In genomic region chr18:58264846-58265245, GRCh38 we compare ENCODE assay signal across 27 cellular contexts.
DNase-seq lines count a peak whose midpoint lies in the region; ATAC-seq and TF ChIP-seq lines count a peak whose summit lies in the region.
"Had no signal": no experiment of that assay in that cellular context is flagged by ENCODE, and none has a peak within 500 bp of the region (broad histone marks: within the 10 kb centered on the region; RNA-seq: fewer than 3 reads in every experiment).

No MANE protein-coding gene starts in this region.

- H3K36me3 Mint-ChIP-seq in glutamatergic neuron (ENCODE audit: unreplicated experiment) (no peaks in the 10 kb centered on the region), mesothelial cell of epicardium (peaks cover 2% of the 10 kb centered on the region)
- H3K36me3 Mint-ChIP-seq: activated naive CD4-positive, alpha-beta T cell treated with anti-CD3 and anti-CD28 coated beads, Interleukin-2, amount 10 ng/mL, durations not matched to agents 7 days and 5 days; CD14-positive monocyte had no signal

- H2AFZ ChIP-seq in PC-9 (no peak overlapping the region), smooth muscle cell (ENCODE audit: low read depth) (no peak overlapping the region)

- H4K20me1 ChIP-seq in PC-9 (ENCODE audit: insufficient read depth) (0 out of 2 replicates have a peak, but pooled peaks cover 3% of the 10 kb centered on the region), smooth muscle cell (ENCODE audit: low read depth) (no peaks in the 10 kb centered on the region)

- H3K36me3 ChIP-seq in PC-9 (ENCODE audit: low read depth), result 0 out of 2 replicates have a peak, but pooled peaks cover 3% of the 10 kb centered on the region
- no peaks in the 10 kb centered on the region for H3K36me3 ChIP-seq in smooth muscle cell (ENCODE audit: low read depth)
- H3K36me3 ChIP-seq: brain microvascular endothelial cell, colonic mucosa, pancreas, right lobe of liver, uterus had no signal

- in situ Hi-C loops in ACHN (cut with HindIII; ENCODE audit: low pct_ligation_motif_present, low pct_unique_long_range_greater_than_20kb, low sequenced_read_pairs), result no loop called here

- H3K79me2 ChIP-seq in PC-9 (ENCODE audit: low read depth), result peaks cover 88% of the 10 kb centered on the region
- peaks cover 3% of the 10 kb centered on the region for H3K79me2 ChIP-seq in smooth muscle cell (ENCODE audit: low read depth)

- intact Hi-C loops in PC-9 (cut with micrococcal nuclease; ENCODE audit: unreplicated experiment), result loop anchor here (5.0 to 10.0 kb wide), 2 partner anchors 80 to 128 kb away; no protein-coding TSS in a partner anchor

- H3K4me1 Mint-ChIP-seq in glutamatergic neuron (ENCODE audit: low read depth, unreplicated experiment) (peaks cover 39% of the 10 kb centered on the region), mesothelial cell of epicardium (peaks cover 55% of the 10 kb centered on the region)
- H3K4me1 Mint-ChIP-seq: activated naive CD4-positive, alpha-beta T cell treated with anti-CD3 and anti-CD28 coated beads, Interleukin-2, amount 10 ng/mL, durations not matched to agents 7 days and 5 days had no signal

- no peak for DNase-seq in PC-9
- no peak for DNase-seq in glutamatergic neuron
- no peak for DNase-seq in mesothelial cell of epicardium (ENCODE audit: low spot score in 2 of 2, unreplicated experiment in 2 of 2)
- no peak for DNase-seq in smooth muscle cell (lab: John Stamatoyannopoulos, UW; ENCODE audit: unreplicated experiment)
- DNase-seq in ACHN, result no peak
- DNase-seq in COLO829 (ENCODE audit: low spot score), result no peak
- DNase-seq: activated B cell treated with CpG ODN at 0.5 μM for 24 hours; activated CD4-positive, alpha-beta T cell treated with anti-CD3 and anti-CD28 coated beads, Interleukin-2, amount 50 U/mL, for 48 hours; activated CD8-positive, alpha-beta memory T cell treated with anti-CD3 and anti-CD28 coated beads, Interleukin-2, amount 50 U/mL, for 4 hours; activated naive CD4-positive, alpha-beta T cell treated with anti-CD3 and anti-CD28 coated beads, Interleukin-2, amount 10 ng/mL, durations not matched to agents 7 days and 5 days; brain microvascular endothelial cell; colonic mucosa; effector memory CD4-positive, alpha-beta T cell; NCI-H1417 treated with DMSO at 0.1 percent for 48 hours; NCI-H446 treated with DMSO at 0.1 percent for 48 hours; pancreas; right lobe of liver; SHP77 treated with DMSO at 0.1 percent for 48 hours; stimulated activated CD4-positive, alpha-beta T cell treated with anti-CD3 and anti-CD28 coated beads, Interleukin-15, amount 100 ng/mL, for 24 hours; stimulated activated naive CD4-positive, alpha-beta T cell; uterus had no signal

- H3K9ac ChIP-seq in smooth muscle cell (ENCODE audit: low read depth), result no peak overlapping the region

- H3F3A ChIP-seq in PC-9 (ENCODE audit: insufficient read depth, low read depth), result peaks cover 69% of the 10 kb centered on the region
- peaks cover 4% of the 10 kb centered on the region for H3F3A ChIP-seq in smooth muscle cell (ENCODE audit: low read depth)

- peak overlapping the region; percentile 34 for H3K27ac Mint-ChIP-seq in glutamatergic neuron (ENCODE audit: unreplicated experiment)
- peak overlapping the region; percentile 54 for H3K27ac Mint-ChIP-seq in mesothelial cell of epicardium
- H3K27ac Mint-ChIP-seq: activated B cell treated with CpG ODN at 0.5 μM for 24 hours; activated naive CD4-positive, alpha-beta T cell treated with anti-CD3 and anti-CD28 coated beads, Interleukin-2, amount 10 ng/mL, durations not matched to agents 7 days and 5 days; activated T-helper 1 cell treated with anti-CD3 and anti-CD28 coated beads, Interleukin-12 subunit alpha, Interleukin-12 subunit beta, Interleukin-2, Interleukin-4 antibody, amounts not matched to agents 30 ng/mL and 10 ng/mL and 1 ng/mL, durations not matched to agents 14 hours and 24 hours and 36 hours had no signal

- 87% methylated on average over 2 of the region's 2 CpGs for WGBS in smooth muscle cell (ENCODE audit: low lambda C conversion rate)

- H3K27ac ChIP-seq in PC-9 (peak overlapping the region; percentile 94; the same call in 1 of the 2 replicates), smooth muscle cell (ENCODE audit: low read depth) (peak overlapping the region; percentile 74)
- H3K27ac ChIP-seq: brain microvascular endothelial cell, colonic mucosa, right lobe of liver, uterus had no signal

- no peak for TF ChIP-seq CTCF in PC-9 (conservative IDR thresholded peaks at IDR 0.05)
- TF ChIP-seq CTCF in glutamatergic neuron (IDR thresholded peaks at IDR 0.05; ENCODE audit: partially characterized antibody, unreplicated experiment), result no peak
- no peak for TF ChIP-seq CTCF in mesothelial cell of epicardium (IDR thresholded peaks at IDR 0.05; ENCODE audit: unreplicated experiment)
- TF ChIP-seq CTCF in smooth muscle cell (IDR thresholded peaks at IDR 0.05; ENCODE audit: borderline replicate concordance, insufficient read depth, poor library complexity, severe bottlenecking), result no peak

- ATAC-seq in HG03280 (IDR thresholded peaks at IDR 0.05; ENCODE audit: unreplicated experiment), result no peak
- ATAC-seq: HCT116, left lobe of liver, pancreas, right lobe of liver had no signal

- no peaks in the 10 kb centered on the region for H3K9me2 ChIP-seq in PC-9 (ENCODE audit: insufficient read depth)

- H3K4me2 ChIP-seq in PC-9, result no peak overlapping the region
- H3K4me2 ChIP-seq in smooth muscle cell, result no peak overlapping the region

- H3K27me3 ChIP-seq in PC-9 (ENCODE audit: insufficient read depth, low read depth) (no peaks in the 10 kb centered on the region), smooth muscle cell (ENCODE audit: low read depth) (no peaks in the 10 kb centered on the region)
- H3K27me3 ChIP-seq: brain microvascular endothelial cell, colonic mucosa, pancreas, right lobe of liver, uterus had no signal

- H3K4me3 ChIP-seq in PC-9 (no peak overlapping the region), smooth muscle cell (no peak overlapping the region)
- H3K4me3 ChIP-seq: colonic mucosa, pancreas, right lobe of liver, uterus had no signal

- H3K9me3 Mint-ChIP-seq in glutamatergic neuron (ENCODE audit: unreplicated experiment) (no peaks in the 10 kb centered on the region), mesothelial cell of epicardium (no peaks in the 10 kb centered on the region)
- H3K9me3 Mint-ChIP-seq: activated B cell treated with CpG ODN at 0.5 μM for 24 hours; activated naive CD4-positive, alpha-beta T cell treated with anti-CD3 and anti-CD28 coated beads, Interleukin-2, amount 10 ng/mL, durations not matched to agents 7 days and 5 days; activated T-helper 1 cell treated with anti-CD3 and anti-CD28 coated beads, Interleukin-12 subunit alpha, Interleukin-12 subunit beta, Interleukin-2, Interleukin-4 antibody, amounts not matched to agents 30 ng/mL and 10 ng/mL and 1 ng/mL, durations not matched to agents 14 hours and 24 hours and 36 hours; CD14-positive monocyte; neural crest cell had no signal

- CTCF ChIA-PET in PC-9 (lab: Charles Lee), result no interaction called here

- H3K4me3 Mint-ChIP-seq in glutamatergic neuron (ENCODE audit: unreplicated experiment) (no peak overlapping the region), mesothelial cell of epicardium (no peak overlapping the region)
- H3K4me3 Mint-ChIP-seq: activated B cell treated with CpG ODN at 0.5 μM for 24 hours; activated naive CD4-positive, alpha-beta T cell treated with anti-CD3 and anti-CD28 coated beads, Interleukin-2, amount 10 ng/mL, durations not matched to agents 7 days and 5 days; activated T-helper 1 cell treated with anti-CD3 and anti-CD28 coated beads, Interleukin-12 subunit alpha, Interleukin-12 subunit beta, Interleukin-2, Interleukin-4 antibody, amounts not matched to agents 30 ng/mL and 10 ng/mL and 1 ng/mL, durations not matched to agents 14 hours and 24 hours and 36 hours; CD14-positive monocyte; neural crest cell had no signal

- H3K9me3 ChIP-seq in PC-9 (ENCODE audit: insufficient read depth, low read depth) (no peaks in the 10 kb centered on the region), smooth muscle cell (replicated peaks; ENCODE audit: low read depth) (no peaks in the 10 kb centered on the region)
- H3K9me3 ChIP-seq: colonic mucosa, pancreas, right lobe of liver, uterus had no signal

- no TSS peak for BruUV-seq in PC-9 (replicated peaks; lab: Mats Ljungman, UMichigan)

- H3K27me3 Mint-ChIP-seq in glutamatergic neuron (ENCODE audit: unreplicated experiment) (peaks cover 3% of the 10 kb centered on the region), mesothelial cell of epicardium (ENCODE audit: low read depth) (no peaks in the 10 kb centered on the region)
- H3K27me3 Mint-ChIP-seq: activated B cell treated with CpG ODN at 0.5 μM for 24 hours had no signal

- H3K4me1 ChIP-seq in PC-9 (replicated peaks; ENCODE audit: insufficient read depth) (peaks cover 94% of the 10 kb centered on the region), smooth muscle cell (ENCODE audit: low read depth) (peaks cover 5% of the 10 kb centered on the region)
- H3K4me1 ChIP-seq: right lobe of liver, uterus had no signal

- POLR2A ChIA-PET in PC-9 (lab: Charles Lee; ENCODE audit: unreplicated experiment), result interaction anchor here (0.7 kb wide), 1 partner anchor 49 kb away, joined by 4 read pairs; no protein-coding TSS in a partner anchor
